15 cellular contexts compared by ENCODE assay signal in genomic region chr10:62707810-62708209, GRCh38.
DNase-seq lines count a peak whose midpoint lies in the region; ATAC-seq and TF ChIP-seq lines count a peak whose summit lies in the region.
"Had no signal": no experiment of that assay in that cellular context is flagged by ENCODE, and none has a peak within 500 bp of the region (broad histone marks: within the 10 kb centered on the region; RNA-seq: fewer than 3 reads in every experiment).

No MANE protein-coding gene starts in this region.

- no peaks in the 10 kb centered on the region for H3K27me3 Mint-ChIP-seq in effector memory CD8-positive, alpha-beta T cell

- DNase-seq in GM06990 (ENCODE audit: extremely low read depth, insufficient read length) = no peak
- no peak for DNase-seq in NCI-H146 treated with DMSO at 0.1 percent for 48 hours (lab: John Stamatoyannopoulos, UW; ENCODE audit: unreplicated experiment)
- no peak for DNase-seq in effector memory CD8-positive, alpha-beta T cell
- DNase-seq in activated CD8-positive, alpha-beta memory T cell treated with anti-CD3 and anti-CD28 coated beads for 24 hours = no peak
- no peak for DNase-seq in SKM-1 (lab: John Stamatoyannopoulos, UW; ENCODE audit: unreplicated experiment)
- DNase-seq: activated CD8-positive, alpha-beta memory T cell treated with anti-CD3 and anti-CD28 coated beads, Interleukin-2, amount 10 ng/mL, durations not matched to agents 7 days and 5 days; mesendoderm; NCI-H446; pancreas; stimulated activated CD4-positive, alpha-beta T cell treated with anti-CD3 and anti-CD28 coated beads, Interleukin-12 subunit alpha, Interleukin-12 subunit beta, amount 100 ng/mL, for 4 hours had no signal

- no peaks in the 10 kb centered on the region for H3K4me1 Mint-ChIP-seq in effector memory CD8-positive, alpha-beta T cell (ENCODE audit: low read depth in 2 of 2)
- H3K4me1 Mint-ChIP-seq: activated CD8-positive, alpha-beta memory T cell treated with anti-CD3 and anti-CD28 coated beads, Interleukin-2, amount 10 ng/mL, durations not matched to agents 7 days and 5 days had no signal

- no peak overlapping the region for H3K4me3 Mint-ChIP-seq in effector memory CD8-positive, alpha-beta T cell
- H3K4me3 Mint-ChIP-seq: activated CD8-positive, alpha-beta memory T cell treated with anti-CD3 and anti-CD28 coated beads, Interleukin-2, amount 10 ng/mL, durations not matched to agents 7 days and 5 days had no signal

- peak; percentile 81 for ATAC-seq in GM19328 (IDR thresholded peaks at IDR 0.05; ENCODE audit: unreplicated experiment)
- ATAC-seq in HG02571 (IDR thresholded peaks at IDR 0.05; ENCODE audit: unreplicated experiment) = peak; percentile 77
- ATAC-seq in HG03280 (IDR thresholded peaks at IDR 0.05; ENCODE audit: unreplicated experiment) = peak; percentile 70
- ATAC-seq in effector memory CD8-positive, alpha-beta T cell (replicated peaks) = no peak
- ATAC-seq: A549; activated CD8-positive, alpha-beta memory T cell treated with anti-CD3 and anti-CD28 coated beads, Interleukin-2, amount 10 ng/mL, durations not matched to agents 7 days and 5 days had no signal

- no peak for TF ChIP-seq CTCF in GM06990 (IDR thresholded peaks at IDR 0.05; ENCODE audit: insufficient read depth, low read length, poor library complexity, severe bottlenecking)

- H3K4me3 ChIP-seq in GM06990 (replicated peaks; ENCODE audit: low read depth, low read length) = peak overlapping the region; percentile 18
- H3K4me3 ChIP-seq: A549, pancreas, tibial nerve had no signal

- no peaks in the 10 kb centered on the region for H3K27me3 ChIP-seq in GM06990 (replicated peaks; ENCODE audit: control insufficient read depth, insufficient read depth, low read length)
- H3K27me3 ChIP-seq: pancreas, tibial nerve had no signal

- H3K36me3 ChIP-seq in GM06990 (ENCODE audit: control insufficient read depth, insufficient read depth, low read length) = no peaks in the 10 kb centered on the region
- H3K36me3 ChIP-seq: pancreas, tibial nerve had no signal

- no peaks in the 10 kb centered on the region for H3K36me3 Mint-ChIP-seq in effector memory CD8-positive, alpha-beta T cell (ENCODE audit: insufficient read depth)

- H3K27ac Mint-ChIP-seq in effector memory CD8-positive, alpha-beta T cell = no peak overlapping the region
- H3K27ac Mint-ChIP-seq: activated CD8-positive, alpha-beta memory T cell treated with anti-CD3 and anti-CD28 coated beads, Interleukin-2, amount 10 ng/mL, durations not matched to agents 7 days and 5 days had no signal

- H3K9me3 Mint-ChIP-seq in effector memory CD8-positive, alpha-beta T cell = peaks cover 0 to 9% of the 10 kb centered on the region in 2 donors
